9 cellular contexts compared by ENCODE assay signal in genomic region chr10:114437456-114438292, GRCh38. TPM values are rescaled to one million over a fixed set of nuclear protein-coding genes. Genes with fewer than 3 reads are reported as not detected.
DNase-seq lines count a peak whose midpoint lies in the region; ATAC-seq lines count a peak whose summit lies in the region.
"Had no signal": no experiment of that assay in that cellular context is flagged by ENCODE, and none has a peak within 500 bp of the region (broad histone marks: within the 10 kb centered on the region; RNA-seq: fewer than 3 reads in every experiment).

No MANE protein-coding gene starts in this region.

- H3K27ac Mint-ChIP-seq in activated naive CD8-positive, alpha-beta T cell treated with anti-CD3 and anti-CD28 coated beads for 36 hours = peak overlapping the region; percentile 51

- ATAC-seq in left lobe of liver = peak; percentile 29

- H3K27me3 Mint-ChIP-seq in activated naive CD8-positive, alpha-beta T cell treated with anti-CD3 and anti-CD28 coated beads for 36 hours = no peaks in the 10 kb centered on the region

- DNase-seq in AG08396 (ENCODE audit: low spot score) (peak; percentile 46), H4 (ENCODE audit: low spot score) (peak; percentile 21), left lobe of liver (ENCODE audit: low spot score) (no peak), NCI-H345 (lab: John Stamatoyannopoulos, UW) (no peak), NCI-H187 (lab: John Stamatoyannopoulos, UW) (no peak), retina (no peak), T-helper 2 cell (no peak)
- no peak for DNase-seq in activated naive CD8-positive, alpha-beta T cell treated with anti-CD3 and anti-CD28 coated beads for 36 hours
- DNase-seq: stimulated activated CD4-positive, alpha-beta T cell treated with anti-CD3 and anti-CD28 coated beads, Interleukin-4, amount 100 ng/mL, for 24 hours had no signal

- H3K9me3 Mint-ChIP-seq in activated naive CD8-positive, alpha-beta T cell treated with anti-CD3 and anti-CD28 coated beads for 36 hours = no peaks in the 10 kb centered on the region

- H3K4me3 Mint-ChIP-seq in activated naive CD8-positive, alpha-beta T cell treated with anti-CD3 and anti-CD28 coated beads for 36 hours = no peak overlapping the region

- peaks cover 20% of the 10 kb centered on the region for H3K36me3 Mint-ChIP-seq in activated naive CD8-positive, alpha-beta T cell treated with anti-CD3 and anti-CD28 coated beads for 36 hours

- peaks cover 9% of the 10 kb centered on the region for H3K4me1 Mint-ChIP-seq in activated naive CD8-positive, alpha-beta T cell treated with anti-CD3 and anti-CD28 coated beads for 36 hours

RNA-seq across cellular contexts. Expression of gene AFAP1L2, which starts 33.4 kb away (rescaled TPM):
- 0.70 and 1.3 TPM in 2 replicates for total RNA-seq in H4 (2014; rRNA removed; shearing (Covaris generic))
- total RNA-seq in activated naive CD8-positive, alpha-beta T cell treated with anti-CD3 and anti-CD28 coated beads for 36 hours = 1 to 10 TPM; 3.2 to 4.6 TPM
- 1.3 TPM for total RNA-seq in left lobe of liver

Comparison
In these comparisons a context has a peak if more than half of its experiments do, and no peak if none do; other contexts are left out.
1. DNase-seq: peak in AG08396 (single experiment) and H4 (single experiment); none in activated naive CD8-positive, alpha-beta T cell treated with anti-CD3 and anti-CD28 coated beads for 36 hours (single experiment), left lobe of liver (single experiment), NCI-H345 (single experiment), NCI-H187 (0 of 2), retina (single experiment) and T-helper 2 cell (0 of 5).